In the genomic region with DNA sequence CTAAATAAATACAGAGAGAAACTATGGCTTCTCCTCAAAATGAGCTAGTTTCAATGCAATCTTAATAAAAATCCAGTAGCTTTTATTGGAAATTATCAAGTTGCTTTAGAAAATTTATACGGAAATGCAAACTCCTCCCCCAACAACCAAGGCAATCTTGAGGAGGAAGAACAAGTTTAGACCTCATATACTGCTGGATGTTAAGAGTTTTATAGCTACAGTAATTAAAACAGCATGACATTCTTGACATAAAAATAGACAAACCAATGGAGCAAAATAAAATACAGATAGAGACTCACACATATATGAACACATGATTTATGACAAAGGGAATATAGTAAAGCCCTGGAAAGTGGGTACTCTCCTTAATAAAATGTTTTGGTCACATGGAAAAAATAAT, we compare ENCODE assay signal across 32 cellular contexts.
"Had no signal": no experiment of that assay in that cellular context is flagged by ENCODE, and none has a peak within 500 bp of the region (broad histone marks: within the 10 kb centered on the region; RNA-seq: fewer than 3 reads in every experiment).

No MANE protein-coding gene starts in this region.

- DNase-seq: activated effector memory CD4-positive, alpha-beta T cell treated with anti-CD3 and anti-CD28 coated beads, Interleukin-2, amount 50 U/mL, for 16 hours; activated effector memory CD4-positive, alpha-beta T cell treated with Interleukin-2 at 50 U/mL for 16 hours; activated gamma-delta T cell; activated gamma-delta T cell treated with Interleukin-2 at 50 U/mL for 16 hours; activated naive CD4-positive, alpha-beta T cell; activated naive CD4-positive, alpha-beta T cell treated with anti-CD3 and anti-CD28 coated beads for 36 hours; activated naive CD4-positive, alpha-beta T cell treated with anti-CD3 and anti-CD28 coated beads, Interleukin-2, amount 10 ng/mL, durations not matched to agents 7 days and 5 days; activated naive CD4-positive, alpha-beta T cell treated with anti-CD3 and anti-CD28 coated beads, Interleukin-2, amount 50 U/mL, for 16 hours; activated naive CD4-positive, alpha-beta T cell treated with Interleukin-2 at 50 U/mL for 16 hours; activated naive CD8-positive, alpha-beta T cell treated with anti-CD3 and anti-CD28 coated beads for 36 hours; activated naive CD8-positive, alpha-beta T cell treated with anti-CD3 and anti-CD28 coated beads, Interleukin-2, amount 10 ng/mL, durations not matched to agents 7 days and 5 days; activated naive CD8-positive, alpha-beta T cell treated with anti-CD3 and anti-CD28 coated beads, Interleukin-2, amount 50 U/mL, for 24 hours; activated T-cell treated with anti-CD3 and anti-CD28 coated beads, Interleukin-2, amount 50 U/mL, for 1 hour; activated T-cell treated with anti-CD3 and anti-CD28 coated beads, Interleukin-2, amount 50 U/mL, for 24 hours; activated T-cell treated with anti-CD3 and anti-CD28 coated beads, Interleukin-2, amount 50 U/mL, for 4 hours; activated T-cell treated with anti-CD3 and anti-CD28 coated beads, Interleukin-2, amount 50 U/mL, for 48 hours; activated T-cell treated with anti-CD3 and anti-CD28 coated beads, Interleukin-2, amount 50 U/mL, for 72 hours; adrenal gland; amniotic stem cell; amygdala; anterior cingulate cortex; aorta; body of pancreas; brain microvascular endothelial cell; caudate nucleus; central memory CD4-positive, alpha-beta T cell; cerebellar nuclear complex had no signal

- H3K9me3 ChIP-seq: adrenal gland, ascending aorta, body of pancreas, breast epithelium had no signal

- ATAC-seq: activated naive CD4-positive, alpha-beta T cell treated with anti-CD3 and anti-CD28 coated beads, Interleukin-2, amount 50 U/mL, for 72 hours; activated naive CD8-positive, alpha-beta T cell treated with anti-CD3 and anti-CD28 coated beads, Interleukin-2, amount 50 U/mL, for 24 hours; activated T-cell treated with anti-CD3 and anti-CD28 coated beads, Interleukin-2, amount 50 U/mL, for 4 hours; activated T-cell treated with anti-CD3 and anti-CD28 coated beads, Interleukin-2, amount 50 U/mL, for 72 hours; activated T-helper 17 cell treated with anti-CD3 and anti-CD28 coated beads, Interleukin-2, amount 50 U/mL, for 72 hours; body of pancreas had no signal

- H3K36me3 ChIP-seq: adrenal gland, ascending aorta, brain microvascular endothelial cell, breast epithelium, cardiac muscle cell had no signal

- H3K4me1 ChIP-seq: adrenal gland, ascending aorta, body of pancreas, breast epithelium had no signal

- H3K4me3 ChIP-seq: adrenal gland, ascending aorta, body of pancreas, breast epithelium, cardiac muscle cell had no signal
